ENCODE assay signal across 22 cellular contexts in genomic region chr18:29163596-29163995, GRCh38.
DNase-seq lines count a peak whose midpoint lies in the region; ATAC-seq and TF ChIP-seq lines count a peak whose summit lies in the region.
"Had no signal": no experiment of that assay in that cellular context is flagged by ENCODE, and none has a peak within 500 bp of the region (broad histone marks: within the 10 kb centered on the region; RNA-seq: fewer than 3 reads in every experiment).

No MANE protein-coding gene starts in this region.

- CTCF ChIA-PET in MCF 10A (lab: Yijun Ruan, JAX), result no interaction called here

- no peaks in the 10 kb centered on the region for H3K36me3 Mint-ChIP-seq in MCF 10A (ENCODE audit: insufficient read depth, unreplicated experiment)
- no peaks in the 10 kb centered on the region for H3K36me3 Mint-ChIP-seq in CD14-positive monocyte

- H3K9me3 Mint-ChIP-seq in MCF 10A (ENCODE audit: unreplicated experiment), result no peaks in the 10 kb centered on the region
- peaks cover 0 to 4% (median 0%) of the 10 kb centered on the region in 7 donors for H3K9me3 Mint-ChIP-seq in CD14-positive monocyte

- DNase-seq in MCF 10A (ENCODE audit: unreplicated experiment), result no peak
- no peak for DNase-seq in breast epithelium (ENCODE audit: low spot score in 2 of 2)
- DNase-seq in dermis blood vessel endothelial cell, result peak; percentile 19
- DNase-seq in myocyte (ENCODE audit: low read depth), result peak; percentile 47
- DNase-seq in uterus, result no peak
- DNase-seq in CD14-positive monocyte (ENCODE audit: low spot score), result no peak
- no peak for DNase-seq in left lobe of liver (ENCODE audit: low spot score)
- no peak for DNase-seq in midbrain (lab: John Stamatoyannopoulos, UW)
- DNase-seq: activated CD4-positive, alpha-beta T cell treated with anti-CD3 and anti-CD28 coated beads, Interleukin-2, amount 50 U/mL, for 48 hours; activated naive CD4-positive, alpha-beta T cell; amygdala; central memory CD4-positive, alpha-beta T cell; esophagus squamous epithelium; left ventricle myocardium inferior; mucosa of descending colon; NCI-H1105 treated with DMSO at 0.1 percent for 48 hours; OCI-M1; stimulated activated CD4-positive, alpha-beta T cell treated with anti-CD3 and anti-CD28 coated beads, Interleukin-12 subunit alpha, Interleukin-12 subunit beta, amount 100 ng/mL, for 4 hours; T-helper 17 cell; WERI-Rb-1 had no signal

- no peak for TF ChIP-seq CTCF in MCF 10A (IDR thresholded peaks at IDR 0.05; ENCODE audit: unreplicated experiment)
- TF ChIP-seq CTCF in breast epithelium (IDR thresholded peaks at IDR 0.05), result no peak
- TF ChIP-seq CTCF in uterus (IDR thresholded peaks at IDR 0.05), result no peak
- TF ChIP-seq CTCF in CD14-positive monocyte (IDR thresholded peaks at IDR 0.05), result no peak

- ATAC-seq in left lobe of liver, result no peak
- ATAC-seq: T-helper 17 cell had no signal

- H3K9me3 ChIP-seq in breast epithelium (no peaks in the 10 kb centered on the region), uterus (no peaks in the 10 kb centered on the region)
- H3K9me3 ChIP-seq: BLaER1, esophagus squamous epithelium, left ventricle myocardium inferior, vagina had no signal

- H3K27me3 Mint-ChIP-seq in MCF 10A (ENCODE audit: insufficient read depth, unreplicated experiment), result no peaks in the 10 kb centered on the region
- no peaks in the 10 kb centered on the region for H3K27me3 Mint-ChIP-seq in CD14-positive monocyte (ENCODE audit: low read depth in 3 of 3)
- H3K27me3 Mint-ChIP-seq: T-helper 17 cell had no signal

- H3K27ac ChIP-seq in breast epithelium (peak overlapping the region in 1 of 2 donors; percentile 49), uterus (peak overlapping the region; percentile 45 to 63)
- H3K27ac ChIP-seq: BLaER1, esophagus squamous epithelium, left ventricle myocardium inferior, vagina, WERI-Rb-1 had no signal

- H3K27ac Mint-ChIP-seq in MCF 10A (ENCODE audit: low read depth, unreplicated experiment), result peak overlapping the region; percentile 81
- no peak overlapping the region for H3K27ac Mint-ChIP-seq in CD14-positive monocyte
- H3K27ac Mint-ChIP-seq: T-helper 17 cell had no signal

- H3K4me3 ChIP-seq in breast epithelium, result no peak overlapping the region
- no peak overlapping the region for H3K4me3 ChIP-seq in uterus
- H3K4me3 ChIP-seq: BLaER1, esophagus squamous epithelium, left ventricle myocardium inferior, mucosa of descending colon, vagina had no signal

- H3K4me1 ChIP-seq in breast epithelium (no peaks in the 10 kb centered on the region), uterus (no peaks in the 10 kb centered on the region)
- H3K4me1 ChIP-seq: BLaER1, esophagus squamous epithelium, left ventricle myocardium inferior had no signal

- no peaks in the 10 kb centered on the region for H3K36me3 ChIP-seq in breast epithelium
- no peaks in the 10 kb centered on the region for H3K36me3 ChIP-seq in uterus
- H3K36me3 ChIP-seq: BLaER1, esophagus squamous epithelium, left ventricle myocardium inferior, vagina, WERI-Rb-1 had no signal

- intact Hi-C loops in MCF 10A (cut with micrococcal nuclease), result no loop called here
- intact Hi-C loops in breast epithelium (cut with DNase I; ENCODE audit: low total_unique reads), result no loop called here
- intact Hi-C loops in uterus (cut with DNase I; ENCODE audit: low total_unique reads), result no loop called here
- intact Hi-C loops in CD14-positive monocyte (cut with micrococcal nuclease), result no loop called here

- H3K4me3 Mint-ChIP-seq in MCF 10A (ENCODE audit: unreplicated experiment), result no peak overlapping the region
- no peak overlapping the region for H3K4me3 Mint-ChIP-seq in CD14-positive monocyte
- H3K4me3 Mint-ChIP-seq: T-helper 17 cell had no signal

- peaks cover 37% of the 10 kb centered on the region for H3K4me1 Mint-ChIP-seq in MCF 10A (ENCODE audit: insufficient read depth, unreplicated experiment)
- no peaks in the 10 kb centered on the region for H3K4me1 Mint-ChIP-seq in CD14-positive monocyte
- H3K4me1 Mint-ChIP-seq: T-helper 17 cell had no signal

- TSS peak; percentile 64 for BruUV-seq in MCF 10A (replicated peaks; lab: Mats Ljungman, UMichigan)

- TF ChIP-seq POLR2A in breast epithelium (IDR thresholded peaks at IDR 0.05) (no peak), uterus (IDR thresholded peaks at IDR 0.05) (no peak)

- POLR2A ChIA-PET in MCF 10A (lab: Yijun Ruan, JAX), result interaction anchor here (0.5 to 2.5 kb wide), 3 partner anchors 8 to 281 kb away, joined by 3 to 12 read pairs (median 3); no protein-coding TSS in a partner anchor

- H3K27me3 ChIP-seq in breast epithelium (no peaks in the 10 kb centered on the region), uterus (no peaks in the 10 kb centered on the region)
- H3K27me3 ChIP-seq: BLaER1, esophagus squamous epithelium, vagina had no signal

Comparison
In these comparisons a context has a peak if more than half of its experiments do, and no peak if none do; other contexts are left out.
1. DNase-seq: peak in dermis blood vessel endothelial cell (single experiment) and myocyte (single experiment); none in MCF 10A (single experiment), breast epithelium (0 of 2), uterus (0 of 2), CD14-positive monocyte (single experiment), left lobe of liver (single experiment) and midbrain (single experiment).